In genomic region chr18:48541747-48542108, GRCh38 we compare ENCODE assay signal across 8 cellular contexts. TPM values are rescaled to one million over a fixed set of nuclear protein-coding genes. Genes with fewer than 3 reads are reported as not detected.
DNase-seq lines count a peak whose midpoint lies in the region; ATAC-seq and TF ChIP-seq lines count a peak whose summit lies in the region.

No MANE protein-coding gene starts in this region.

- H3K9ac ChIP-seq in mucosa of stomach (ENCODE audit: low read length), result peak overlapping the region; percentile 67

- no peak for ATAC-seq in right cardiac atrium
- no peak for ATAC-seq in left cardiac atrium

- H3K27ac ChIP-seq in right cardiac atrium (ENCODE audit: low read length), result peak overlapping the region; percentile 84
- peak overlapping the region; percentile 60 for H3K27ac ChIP-seq in cingulate gyrus (ENCODE audit: low read depth, low read length)
- peak overlapping the region; percentile 87 to 93 for H3K27ac ChIP-seq in uterus

- no peak for TF ChIP-seq CTCF in uterus (IDR thresholded peaks at IDR 0.05)

- H3K27me3 ChIP-seq in right cardiac atrium (ENCODE audit: control insufficient read depth, insufficient read depth), result no peaks in the 10 kb centered on the region
- H3K27me3 ChIP-seq in mucosa of stomach (ENCODE audit: control insufficient read depth, insufficient read depth, low read length), result no peaks in the 10 kb centered on the region
- no peaks in the 10 kb centered on the region for H3K27me3 ChIP-seq in uterus

- DNase-seq in right cardiac atrium (no peak), left cardiac atrium (no peak), uterus (no peak), putamen (ENCODE audit: low spot score) (no peak), erythroblast (lab: John Stamatoyannopoulos, UW) (no peak)
- no peak for DNase-seq in stimulated activated CD4-positive, alpha-beta T cell treated with anti-CD3 and anti-CD28 coated beads, Interleukin-2, amount 100 ng/mL, for 48 hours

- peaks cover 20% of the 10 kb centered on the region for H3K4me1 ChIP-seq in right cardiac atrium (ENCODE audit: control insufficient read depth, insufficient read depth, low read length)
- H3K4me1 ChIP-seq in mucosa of stomach (ENCODE audit: control insufficient read depth, insufficient read depth, low read length), result peaks cover 6% of the 10 kb centered on the region
- H3K4me1 ChIP-seq in uterus, result peaks cover 0 to 8% of the 10 kb centered on the region in 2 donors

- H3K4me3 ChIP-seq in right cardiac atrium (ENCODE audit: low read length), result no peak overlapping the region
- H3K4me3 ChIP-seq in mucosa of stomach (ENCODE audit: low read length), result no peak overlapping the region
- H3K4me3 ChIP-seq in uterus, result peak overlapping the region in 1 of 2 donors; percentile 60

- no peaks in the 10 kb centered on the region for H3K9me3 ChIP-seq in right cardiac atrium (ENCODE audit: control insufficient read depth, low read length)
- no peaks in the 10 kb centered on the region for H3K9me3 ChIP-seq in mucosa of stomach (ENCODE audit: control insufficient read depth, low read length)
- no peaks in the 10 kb centered on the region for H3K9me3 ChIP-seq in uterus

- WGBS in right cardiac atrium, result 90% methylated on average over 2 of the region's 2 CpGs

- TF ChIP-seq POLR2A in uterus (IDR thresholded peaks at IDR 0.05), result no peak
- no peak for TF ChIP-seq POLR2A in erythroblast (IDR thresholded peaks at IDR 0.05; ENCODE audit: low read length)

- intact Hi-C loops in right cardiac atrium (cut with DNase I), result loop anchor here in 1 of 4 donors (5.0 kb wide), 1 partner anchor 61 kb away; no protein-coding TSS in a partner anchor
- intact Hi-C loops in left cardiac atrium (cut with DNase I), result loop anchor here (5.0 to 10.0 kb wide), 3 partner anchors 61 to 123 kb away; no protein-coding TSS in a partner anchor
- intact Hi-C loops in uterus (cut with DNase I; ENCODE audit: low total_unique reads), result no loop called here

- H3K36me3 ChIP-seq in mucosa of stomach (ENCODE audit: control insufficient read depth, insufficient read depth, low read length) (no peaks in the 10 kb centered on the region), uterus (no peaks in the 10 kb centered on the region)

RNA-seq across cellular contexts. Expression of gene CTIF, which starts 2.9 kb away (rescaled TPM):
- total RNA-seq in right cardiac atrium (10 to 100 TPM; 41.0 to 78.2 (median 49.8) TPM), left cardiac atrium (10 to 100 TPM; 64.9 to 70.6 TPM), uterus (10 to 100 TPM; 11.3 to 94.3 (median 48.0) TPM)
- polyA plus RNA-seq in right cardiac atrium, result 42.3 TPM
